25 cellular contexts compared by ENCODE assay signal in the genomic region with DNA sequence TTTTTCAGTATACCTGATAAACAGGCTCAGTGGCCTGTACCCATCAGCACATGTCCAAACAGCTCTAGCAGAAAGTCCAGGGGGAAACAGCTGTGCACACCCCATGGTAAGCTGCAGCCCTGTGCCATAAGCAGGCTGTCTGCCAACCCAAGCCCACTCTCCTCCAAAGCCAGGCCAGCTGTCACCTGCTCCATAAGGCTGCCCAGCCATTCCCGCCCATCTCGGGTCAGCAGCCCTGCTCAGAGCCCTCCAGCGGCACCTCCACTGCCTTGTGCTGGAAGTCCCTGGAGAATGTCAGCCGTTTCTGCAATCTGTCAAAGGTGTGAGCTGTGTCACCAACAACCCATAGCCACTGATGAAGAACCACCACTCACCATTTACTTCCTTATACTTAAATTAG.
"Had no signal": no experiment of that assay in that cellular context is flagged by ENCODE, and none has a peak within 500 bp of the region (broad histone marks: within the 10 kb centered on the region; RNA-seq: fewer than 3 reads in every experiment).

No MANE protein-coding gene starts in this region.

- H3K9me3 ChIP-seq: esophagus muscularis mucosa, left ventricle myocardium inferior, pancreas, psoas muscle, sigmoid colon, thyroid gland, upper lobe of right lung had no signal

- DNase-seq: activated CD4-positive, alpha-beta T cell treated with anti-CD3 and anti-CD28 coated beads for 48 hours; activated CD4-positive, alpha-beta T cell treated with anti-CD3 and anti-CD28 coated beads, Interleukin-2, amount 50 U/mL, for 48 hours; activated CD8-positive, alpha-beta memory T cell treated with anti-CD3 and anti-CD28 coated beads for 24 hours; activated effector memory CD4-positive, alpha-beta T cell treated with Interleukin-2 at 50 U/mL for 16 hours; activated naive CD4-positive, alpha-beta T cell treated with Interleukin-2 at 50 U/mL for 16 hours; anterior cingulate cortex; dermis blood vessel endothelial cell; effector CD4-positive, alpha-beta T cell; foreskin keratinocyte; kidney glomerular epithelial cell; left ventricle myocardium inferior; mesendoderm; pancreas; psoas muscle; sigmoid colon; stimulated activated CD4-positive, alpha-beta T cell treated with anti-CD3 and anti-CD28 coated beads, Interleukin-1b, Interleukin-23, amount 100 ng/mL, for 48 hours; stimulated activated CD4-positive, alpha-beta T cell treated with anti-CD3 and anti-CD28 coated beads, Interleukin-4, amount 100 ng/mL, for 4 hours; stimulated activated CD8-positive, alpha-beta memory T cell treated with anti-CD3 and anti-CD28 coated beads, Interleukin-4, amount 100 ng/mL, for 48 hours; stimulated activated naive CD8-positive, alpha-beta T cell treated with anti-CD3 and anti-CD28 coated beads, Interleukin-15, amount 100 ng/mL, for 72 hours; thyroid gland; upper lobe of right lung had no signal

- ATAC-seq: foreskin keratinocyte; pancreas; psoas muscle; stimulated activated memory B cell treated with anti-CD40 and anti-IgM and Interleukin-4, amounts not matched to agents 10 μg/mL and 1 μg/mL and 100 μg/mL, for 72 hours; stimulated activated naive CD8-positive, alpha-beta T cell treated with anti-CD3 and anti-CD28 coated beads, Interleukin-15, amount 100 ng/mL, for 72 hours; upper lobe of right lung had no signal

- H3K4me2 ChIP-seq: smooth muscle cell had no signal

- H3K4me1 ChIP-seq: esophagus muscularis mucosa, foreskin keratinocyte, left ventricle myocardium inferior, pancreas, psoas muscle, sigmoid colon, thyroid gland, upper lobe of right lung had no signal

- H3K27me3 ChIP-seq: foreskin keratinocyte, pancreas, sigmoid colon, thyroid gland, upper lobe of right lung had no signal

- H3K36me3 ChIP-seq: esophagus muscularis mucosa, left ventricle myocardium inferior, pancreas, sigmoid colon, thyroid gland, upper lobe of right lung had no signal

- H3K4me3 ChIP-seq: esophagus muscularis mucosa, left ventricle myocardium inferior, lung, pancreas, psoas muscle, sigmoid colon, smooth muscle cell, thyroid gland, upper lobe of right lung had no signal

- H3K27ac ChIP-seq: esophagus muscularis mucosa, foreskin keratinocyte, left ventricle myocardium inferior, pancreas, psoas muscle, sigmoid colon, thyroid gland, upper lobe of right lung had no signal
